22 cellular contexts compared by ENCODE assay signal in the genomic region with DNA sequence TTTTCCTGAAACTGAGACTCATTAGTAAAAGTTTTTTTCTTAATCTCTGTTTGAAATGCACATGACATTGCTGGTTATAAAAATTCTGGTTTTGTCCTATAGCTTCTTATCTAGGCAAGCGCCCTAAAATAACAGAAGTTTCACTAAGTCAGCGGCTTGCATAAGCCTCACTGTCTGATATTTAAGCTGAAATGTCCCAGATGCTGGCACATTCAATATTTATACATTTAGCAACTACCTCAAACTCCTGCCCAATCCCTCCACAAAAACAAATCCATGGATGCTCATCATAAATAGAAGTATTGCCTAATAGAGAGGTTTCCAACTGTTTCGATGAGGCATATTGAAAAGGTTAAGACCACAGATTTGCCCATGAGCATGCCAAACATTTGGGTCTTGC.
"Had no signal": no experiment of that assay in that cellular context is flagged by ENCODE, and none has a peak within 500 bp of the region (broad histone marks: within the 10 kb centered on the region; RNA-seq: fewer than 3 reads in every experiment).

No MANE protein-coding gene starts in this region.

- H3K27ac Mint-ChIP-seq: memory B cell; naive thymus-derived CD4-positive, alpha-beta T cell; neural progenitor cell; stimulated activated effector memory CD8-positive, alpha-beta T cell treated with anti-CD3 and anti-CD28 coated beads, Interleukin-12 subunit alpha, Interleukin-12 subunit beta, amount 100 ng/mL, for 72 hours had no signal

- H3K27me3 ChIP-seq: foreskin keratinocyte, neural progenitor cell, right atrium auricular region, tibial nerve, upper lobe of left lung had no signal

- DNase-seq: caudate nucleus; cerebellar nuclear complex; dorsolateral prefrontal cortex; effector CD4-positive, alpha-beta T cell; foreskin keratinocyte; hypothalamus; midbrain; naive thymus-derived CD4-positive, alpha-beta T cell; stimulated activated CD4-positive, alpha-beta T cell treated with anti-CD3 and anti-CD28 coated beads, Interleukin-2, amount 100 ng/mL, for 24 hours; stimulated activated CD4-positive, alpha-beta T cell treated with anti-CD3 and anti-CD28 coated beads, Interleukin-4, amount 100 ng/mL, for 24 hours; stimulated activated naive CD4-positive, alpha-beta T cell treated with Interleukin-2 at 50 U/mL for 16 hours; upper lobe of left lung had no signal

- H3K27me3 Mint-ChIP-seq: memory B cell had no signal

- H3K4me3 ChIP-seq: dorsolateral prefrontal cortex, lung, neural progenitor cell, prostate gland, right atrium auricular region, thoracic aorta, tibial nerve, upper lobe of left lung had no signal

- ATAC-seq: foreskin keratinocyte; naive thymus-derived CD4-positive, alpha-beta T cell; sciatic nerve; stimulated activated effector memory CD8-positive, alpha-beta T cell treated with anti-CD3 and anti-CD28 coated beads, Interleukin-12 subunit alpha, Interleukin-12 subunit beta, amount 100 ng/mL, for 72 hours had no signal

- H3K4me2 ChIP-seq: neural progenitor cell had no signal

- H2AFZ ChIP-seq: neural progenitor cell had no signal

- H3K36me3 ChIP-seq: neural progenitor cell, prostate gland, right atrium auricular region, thoracic aorta, tibial nerve, upper lobe of left lung had no signal

- H3K9me3 Mint-ChIP-seq: memory B cell; naive thymus-derived CD4-positive, alpha-beta T cell; neural progenitor cell; stimulated activated effector memory CD8-positive, alpha-beta T cell treated with anti-CD3 and anti-CD28 coated beads, Interleukin-12 subunit alpha, Interleukin-12 subunit beta, amount 100 ng/mL, for 72 hours had no signal

- H3K9ac ChIP-seq: neural progenitor cell had no signal

- H3K27ac ChIP-seq: dorsolateral prefrontal cortex, foreskin keratinocyte, neural progenitor cell, prostate gland, right atrium auricular region, thoracic aorta, tibial nerve, upper lobe of left lung had no signal

- H3K4me1 ChIP-seq: foreskin keratinocyte, neural progenitor cell, prostate gland, right atrium auricular region, tibial nerve, upper lobe of left lung had no signal

- H3K9me3 ChIP-seq: prostate gland, right atrium auricular region, thoracic aorta, tibial nerve, upper lobe of left lung had no signal

- H3K4me3 Mint-ChIP-seq: memory B cell; naive thymus-derived CD4-positive, alpha-beta T cell; nephron; neural progenitor cell; stimulated activated effector memory CD8-positive, alpha-beta T cell treated with anti-CD3 and anti-CD28 coated beads, Interleukin-12 subunit alpha, Interleukin-12 subunit beta, amount 100 ng/mL, for 72 hours had no signal

- H3K4me1 Mint-ChIP-seq: memory B cell; naive thymus-derived CD4-positive, alpha-beta T cell; nephron; neural progenitor cell had no signal
